ENCODE assay signal across 1 cellular context in the genomic region with DNA sequence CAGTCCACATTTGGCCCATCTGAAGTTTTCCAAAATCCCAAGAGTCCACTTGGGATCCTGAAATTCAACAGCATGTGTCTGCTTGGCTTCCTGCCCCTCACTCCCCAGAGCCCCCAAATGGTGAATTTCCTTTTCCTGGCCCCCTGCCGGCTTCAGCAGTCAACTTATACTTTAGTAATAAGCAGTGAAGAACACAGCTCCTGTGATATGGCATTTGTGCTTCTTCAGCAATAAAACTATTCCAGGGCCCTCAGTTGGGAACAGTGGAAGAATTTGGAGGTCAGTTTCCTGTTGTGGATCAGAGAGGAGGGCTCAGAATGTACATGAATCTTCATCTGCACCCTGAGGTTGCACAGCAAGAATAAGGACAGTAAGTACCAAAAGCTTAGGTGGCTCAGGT.
TF ChIP-seq lines count a peak whose summit lies in the region.

No MANE protein-coding gene starts in this region.

TF ChIP-seq in K562, 482 proteins besides CTCF, POLR2A, EP300 and RAD21 (continued from another document):
- TF ChIP-seq, protein P1, sequence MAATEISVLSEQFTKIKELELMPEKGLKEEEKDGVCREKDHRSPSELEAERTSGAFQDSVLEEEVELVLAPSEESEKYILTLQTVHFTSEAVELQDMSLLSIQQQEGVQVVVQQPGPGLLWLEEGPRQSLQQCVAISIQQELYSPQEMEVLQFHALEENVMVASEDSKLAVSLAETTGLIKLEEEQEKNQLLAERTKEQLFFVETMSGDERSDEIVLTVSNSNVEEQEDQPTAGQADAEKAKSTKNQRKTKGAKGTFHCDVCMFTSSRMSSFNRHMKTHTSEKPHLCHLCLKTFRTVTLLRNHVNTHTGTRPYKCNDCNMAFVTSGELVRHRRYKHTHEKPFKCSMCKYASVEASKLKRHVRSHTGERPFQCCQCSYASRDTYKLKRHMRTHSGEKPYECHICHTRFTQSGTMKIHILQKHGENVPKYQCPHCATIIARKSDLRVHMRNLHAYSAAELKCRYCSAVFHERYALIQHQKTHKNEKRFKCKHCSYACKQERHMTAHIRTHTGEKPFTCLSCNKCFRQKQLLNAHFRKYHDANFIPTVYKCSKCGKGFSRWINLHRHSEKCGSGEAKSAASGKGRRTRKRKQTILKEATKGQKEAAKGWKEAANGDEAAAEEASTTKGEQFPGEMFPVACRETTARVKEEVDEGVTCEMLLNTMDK (IDR thresholded peaks at IDR 0.05; ENCODE audit: borderline replicate concordance, insufficient read depth, low read depth, low read length, poor library complexity, severe bottlenecking), result peak; percentile 22
- TF ChIP-seq, protein P2, sequence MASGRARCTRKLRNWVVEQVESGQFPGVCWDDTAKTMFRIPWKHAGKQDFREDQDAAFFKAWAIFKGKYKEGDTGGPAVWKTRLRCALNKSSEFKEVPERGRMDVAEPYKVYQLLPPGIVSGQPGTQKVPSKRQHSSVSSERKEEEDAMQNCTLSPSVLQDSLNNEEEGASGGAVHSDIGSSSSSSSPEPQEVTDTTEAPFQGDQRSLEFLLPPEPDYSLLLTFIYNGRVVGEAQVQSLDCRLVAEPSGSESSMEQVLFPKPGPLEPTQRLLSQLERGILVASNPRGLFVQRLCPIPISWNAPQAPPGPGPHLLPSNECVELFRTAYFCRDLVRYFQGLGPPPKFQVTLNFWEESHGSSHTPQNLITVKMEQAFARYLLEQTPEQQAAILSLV (tag; IDR thresholded peaks at IDR 0.05), result no peak
- TF ChIP-seq C11orf30 (IDR thresholded peaks at IDR 0.05; ENCODE audit: low read depth) (peak; percentile 76), ZNF239 (CRISPR knock-in tag; IDR thresholded peaks at IDR 0.05) (no peak), MAFG (tag; conservative IDR thresholded peaks at IDR 0.05) (peak; percentile 63), ZNF316 (IDR thresholded peaks at IDR 0.05) (peak; percentile 80), SRSF7 (optimal IDR thresholded peaks at IDR 0.05; ENCODE audit: low read depth, low read length) (no peak)
TF ChIP-seq in K562: peak in this region for 5.
